In the genomic region with DNA sequence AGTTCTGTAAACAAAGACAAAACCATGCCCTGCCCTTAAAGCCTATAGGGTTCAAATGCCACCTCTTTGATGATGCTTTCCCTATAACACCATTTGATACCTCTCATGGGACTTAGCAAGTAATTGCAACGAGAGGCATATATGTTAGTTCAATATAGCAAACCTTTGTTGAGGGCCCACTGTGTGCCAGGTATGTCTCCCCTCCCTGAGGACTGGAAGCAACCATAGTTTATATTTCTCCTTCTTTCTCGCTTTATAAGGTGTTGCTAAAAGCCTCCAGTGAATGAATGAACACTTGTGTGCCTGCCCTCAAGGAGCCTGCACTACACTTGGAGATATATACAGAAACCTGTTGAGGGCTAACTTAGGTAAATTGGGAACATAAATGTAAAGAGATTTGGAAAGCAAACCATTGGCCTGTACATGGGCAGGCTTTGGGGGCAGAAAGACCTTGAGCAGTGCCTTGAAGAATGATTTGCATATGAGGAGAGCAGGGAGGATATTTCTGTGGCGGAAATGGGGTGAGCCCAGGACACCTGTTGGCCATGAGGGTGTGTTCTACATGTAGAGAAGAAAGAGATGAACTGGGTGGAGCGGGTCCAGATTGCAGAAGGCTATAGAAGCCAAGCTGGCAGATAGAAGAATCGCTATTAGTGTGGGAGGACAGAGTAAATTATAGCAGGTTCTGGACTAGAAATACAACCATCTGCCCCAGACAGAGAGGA, we compare ENCODE assay signal across 9 cellular contexts. TPM values are rescaled to one million over a fixed set of nuclear protein-coding genes. Genes with fewer than 3 reads are reported as not detected.
DNase-seq lines count a peak whose midpoint lies in the region; ATAC-seq and TF ChIP-seq lines count a peak whose summit lies in the region.
"Had no signal": no experiment of that assay in that cellular context is flagged by ENCODE, and none has a peak within 500 bp of the region (broad histone marks: within the 10 kb centered on the region; RNA-seq: fewer than 3 reads in every experiment).

No MANE protein-coding gene starts in this region.

- no peaks in the 10 kb centered on the region for H3K36me3 ChIP-seq in Peyer's patch
- H3K36me3 ChIP-seq: right lobe of liver had no signal

- H3K27me3 Mint-ChIP-seq in activated CD4-positive, alpha-beta T cell treated with anti-CD3 and anti-CD28 coated beads, Interleukin-2, amount 10 ng/mL, durations not matched to agents 24 days and 14 days: peaks cover 12% of the 10 kb centered on the region
- H3K27me3 Mint-ChIP-seq in mesothelial cell of epicardium (ENCODE audit: low read depth): no peaks in the 10 kb centered on the region

- intact Hi-C loops in activated CD4-positive, alpha-beta T cell treated with anti-CD3 and anti-CD28 coated beads, Interleukin-2, amount 10 ng/mL, durations not matched to agents 24 days and 14 days (cut with micrococcal nuclease): loop anchor here (2.0 to 5.0 kb wide), 3 partner anchors 33 to 108 kb away; partner anchors contain the start of genes POLR3B and TCP11L2

- H3K4me1 Mint-ChIP-seq in activated CD4-positive, alpha-beta T cell treated with anti-CD3 and anti-CD28 coated beads, Interleukin-2, amount 10 ng/mL, durations not matched to agents 24 days and 14 days: peaks cover 9% of the 10 kb centered on the region
- peaks cover 54% of the 10 kb centered on the region for H3K4me1 Mint-ChIP-seq in mesothelial cell of epicardium

- no peaks in the 10 kb centered on the region for H3K36me3 Mint-ChIP-seq in activated CD4-positive, alpha-beta T cell treated with anti-CD3 and anti-CD28 coated beads, Interleukin-2, amount 10 ng/mL, durations not matched to agents 24 days and 14 days (ENCODE audit: low read depth)
- no peaks in the 10 kb centered on the region for H3K36me3 Mint-ChIP-seq in mesothelial cell of epicardium

- H3K9me3 ChIP-seq in Peyer's patch: peaks cover 0 to 3% (median 0%) of the 10 kb centered on the region in 4 donors
- H3K9me3 ChIP-seq: right lobe of liver had no signal

- H3K4me3 Mint-ChIP-seq in activated CD4-positive, alpha-beta T cell treated with anti-CD3 and anti-CD28 coated beads, Interleukin-2, amount 10 ng/mL, durations not matched to agents 24 days and 14 days: peak overlapping the region; percentile 70
- peak overlapping the region; percentile 78 for H3K4me3 Mint-ChIP-seq in mesothelial cell of epicardium

- no peaks in the 10 kb centered on the region for H3K9me3 Mint-ChIP-seq in activated CD4-positive, alpha-beta T cell treated with anti-CD3 and anti-CD28 coated beads, Interleukin-2, amount 10 ng/mL, durations not matched to agents 24 days and 14 days
- no peaks in the 10 kb centered on the region for H3K9me3 Mint-ChIP-seq in mesothelial cell of epicardium

- H3K27ac ChIP-seq in Peyer's patch: peak overlapping the region; percentile 95 to 99 (median 97)

- DNase-seq in activated CD4-positive, alpha-beta T cell treated with anti-CD3 and anti-CD28 coated beads, Interleukin-2, amount 10 ng/mL, durations not matched to agents 24 days and 14 days: no peak
- DNase-seq in activated CD4-positive, alpha-beta T cell treated with anti-CD3 and anti-CD28 coated beads for 4 hours: no peak
- DNase-seq in HFF-Myc (ENCODE audit: extremely low read depth, low read depth) (no peak), Peyer's patch (peak; percentile 57 to 85 (median 65)), mesothelial cell of epicardium (ENCODE audit: low spot score in 2 of 2, unreplicated experiment in 2 of 2) (no peak), NCI-H2081 (lab: John Stamatoyannopoulos, UW) (no peak), HCEC 1CT (no peak)

- peaks cover 0 to 30% (median 8%) of the 10 kb centered on the region in 4 donors for H3K4me1 ChIP-seq in Peyer's patch

- ATAC-seq in HG02840 (IDR thresholded peaks at IDR 0.05; ENCODE audit: low FRiP score, unreplicated experiment): no peak

- TF ChIP-seq CTCF in HFF-Myc (IDR thresholded peaks at IDR 0.05; ENCODE audit: low read depth, low read length, missing control alignments): no peak
- TF ChIP-seq CTCF in Peyer's patch (IDR thresholded peaks at IDR 0.05): no peak
- no peak for TF ChIP-seq CTCF in mesothelial cell of epicardium (IDR thresholded peaks at IDR 0.05; ENCODE audit: unreplicated experiment)

- H3K4me3 ChIP-seq in HFF-Myc (replicated peaks; ENCODE audit: low read depth, low read length): peak overlapping the region; percentile 57; the same call in 1 of the 2 replicates
- H3K4me3 ChIP-seq in Peyer's patch: no peak overlapping the region

- TF ChIP-seq POLR2A in Peyer's patch (IDR thresholded peaks at IDR 0.05): no peak

- peak overlapping the region; percentile 27 for H3K27ac Mint-ChIP-seq in activated CD4-positive, alpha-beta T cell treated with anti-CD3 and anti-CD28 coated beads, Interleukin-2, amount 10 ng/mL, durations not matched to agents 24 days and 14 days
- peak overlapping the region; percentile 89 for H3K27ac Mint-ChIP-seq in mesothelial cell of epicardium

- no peaks in the 10 kb centered on the region for H3K27me3 ChIP-seq in Peyer's patch
- H3K27me3 ChIP-seq: right lobe of liver had no signal

RNA-seq across cellular contexts. Expression of gene CKAP4, which starts 1.8 kb away (rescaled TPM):
- total RNA-seq in activated CD4-positive, alpha-beta T cell treated with anti-CD3 and anti-CD28 coated beads, Interleukin-2, amount 10 ng/mL, durations not matched to agents 24 days and 14 days: 6.7 and 7.7 TPM in 2 replicates
- total RNA-seq in Peyer's patch: 10 to 100 TPM; 15.5 to 24.5 (median 21.0) TPM
- 174 to 180 TPM (median 178 TPM) in 3 replicates for total RNA-seq in mesothelial cell of epicardium

RNA-seq across cellular contexts. Expression of gene TCP11L2, which starts 53.0 kb away (rescaled TPM):
- 3.2 and 4.5 TPM in 2 replicates for total RNA-seq in activated CD4-positive, alpha-beta T cell treated with anti-CD3 and anti-CD28 coated beads, Interleukin-2, amount 10 ng/mL, durations not matched to agents 24 days and 14 days
- total RNA-seq in Peyer's patch: 10 to 100 TPM; 39.9 to 63.5 (median 48.9) TPM
- total RNA-seq in mesothelial cell of epicardium: 21.7 to 24.3 TPM (median 22.4 TPM) in 3 replicates

Comparison
In these comparisons a context has a peak if more than half of its experiments do, and no peak if none do; other contexts are left out.
1. DNase-seq: peak in Peyer's patch (3 of 3); none in activated CD4-positive, alpha-beta T cell treated with anti-CD3 and anti-CD28 coated beads, Interleukin-2, amount 10 ng/mL, durations not matched to agents 24 days and 14 days (single experiment), activated CD4-positive, alpha-beta T cell treated with anti-CD3 and anti-CD28 coated beads for 4 hours (0 of 2), HFF-Myc (single experiment), mesothelial cell of epicardium (0 of 2), NCI-H2081 (0 of 2) and HCEC 1CT (single experiment).